In the genomic region with DNA sequence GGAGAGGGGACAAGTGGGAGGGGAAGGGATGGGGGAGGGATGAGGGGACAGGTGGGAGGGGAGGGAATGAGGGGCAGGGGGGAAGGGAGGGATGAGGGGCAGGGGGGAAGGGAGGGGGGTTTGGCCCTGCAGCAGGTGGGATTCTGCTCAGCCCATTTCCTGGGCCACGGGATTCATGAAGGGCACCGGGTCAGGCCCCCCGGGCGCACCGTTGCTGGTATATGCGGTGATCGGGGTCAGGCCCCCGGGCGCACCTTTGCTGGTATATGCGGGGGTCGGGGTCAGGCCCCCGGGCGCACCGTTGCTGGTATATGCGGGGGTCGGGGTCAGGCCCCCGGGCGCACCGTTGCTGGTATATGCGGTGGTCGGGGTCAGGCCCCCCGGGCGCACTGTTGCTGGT, we compare ENCODE assay signal across 14 cellular contexts. TPM values are rescaled to one million over a fixed set of nuclear protein-coding genes. Genes with fewer than 3 reads are reported as not detected.
"Had no signal": no experiment of that assay in that cellular context is flagged by ENCODE, and none has a peak within 500 bp of the region (broad histone marks: within the 10 kb centered on the region; RNA-seq: fewer than 3 reads in every experiment).

No MANE protein-coding gene starts in this region.

RNA-seq across cellular contexts. Expression of a gene that starts 15.0 kb away (rescaled TPM):
- total RNA-seq: activated B cell treated with CpG ODN at 0.5 μM for 24 hours; activated CD4-positive, alpha-beta memory T cell treated with anti-CD3 and anti-CD28 coated beads for 36 hours; activated CD4-positive, alpha-beta T cell treated with anti-CD3 and anti-CD28 coated beads, Interleukin-2, amount 10 ng/mL, durations not matched to agents 24 days and 14 days; activated CD8-positive, alpha-beta memory T cell treated with anti-CD3 and anti-CD28 coated beads for 36 hours; activated CD8-positive, alpha-beta T cell treated with anti-CD3 and anti-CD28 coated beads for 36 hours; activated naive CD4-positive, alpha-beta T cell treated with anti-CD3 and anti-CD28 coated beads for 36 hours; activated naive CD4-positive, alpha-beta T cell treated with anti-CD3 and anti-CD28 coated beads, Interleukin-2, amount 50 U/mL, for 72 hours; activated naive CD8-positive, alpha-beta T cell treated with anti-CD3 and anti-CD28 coated beads for 36 hours; activated T-cell treated with anti-CD3 and anti-CD28 coated beads, Interleukin-2, amount 50 U/mL, for 4 hours; activated T-helper 1 cell treated with anti-CD3 and anti-CD28 coated beads, Interleukin-12 subunit alpha, Interleukin-12 subunit beta, Interleukin-2, Interleukin-4 antibody, amounts not matched to agents 30 ng/mL and 10 ng/mL and 1 ng/mL, durations not matched to agents 14 hours and 24 hours and 36 hours; activated T-helper 17 cell treated with anti-CD3 and anti-CD28 coated beads, Interleukin-2, amount 50 U/mL, for 72 hours had no signal

RNA-seq across cellular contexts. Expression of a gene that starts 57.5 kb away (rescaled TPM):
- total RNA-seq: body of pancreas, cardiac septum, cerebellum had no signal
